In the genomic region with DNA sequence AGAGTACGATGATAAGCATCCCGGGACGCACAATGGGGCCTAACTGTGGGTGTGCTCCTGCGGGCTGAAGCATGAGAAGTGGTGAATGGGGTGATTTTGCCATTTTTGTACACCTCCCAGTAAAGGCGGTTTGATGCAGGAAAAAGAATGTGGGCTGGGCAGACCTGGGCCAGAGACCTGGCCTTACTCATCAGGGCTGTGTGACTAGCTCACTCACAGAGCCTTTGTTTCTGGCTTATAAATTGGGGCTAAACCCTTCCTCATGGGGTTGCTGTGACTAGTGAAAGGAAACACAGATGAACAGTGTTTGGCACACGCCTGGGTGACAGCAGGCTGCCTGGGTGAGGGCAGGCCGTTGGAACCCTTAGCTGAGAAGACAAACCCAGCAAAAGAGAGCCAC, we compare ENCODE assay signal across 23 cellular contexts.
"Had no signal": no experiment of that assay in that cellular context is flagged by ENCODE, and none has a peak within 500 bp of the region (broad histone marks: within the 10 kb centered on the region; RNA-seq: fewer than 3 reads in every experiment).

No MANE protein-coding gene starts in this region.

- H3K9me3 ChIP-seq: heart right ventricle, left lung, ovary, psoas muscle, sigmoid colon, testis, tibial artery had no signal

- H3K9ac ChIP-seq: neural progenitor cell had no signal

- H3K36me3 ChIP-seq: neural progenitor cell, ovary had no signal

- H3K4me1 ChIP-seq: left lung, neural progenitor cell, psoas muscle, sigmoid colon, testis, tibial artery had no signal

- H3K27ac ChIP-seq: heart right ventricle, left lung, neural progenitor cell, ovary, psoas muscle, sigmoid colon, testis, tibial artery had no signal

- ATAC-seq: effector memory CD8-positive, alpha-beta T cell; heart right ventricle; left cardiac atrium; left lung; naive thymus-derived CD8-positive, alpha-beta T cell; right cardiac atrium; stimulated activated memory B cell treated with anti-CD40 and anti-IgM and Interleukin-4, amounts not matched to agents 10 μg/mL and 1 μg/mL and 100 μg/mL, for 72 hours; stimulated activated naive CD8-positive, alpha-beta T cell treated with anti-CD3 and anti-CD28 coated beads, Interleukin-15, Interleukin-2, amounts not matched to agents 100 U/mL and 50 U/mL, for 24 hours had no signal

- DNase-seq: cortex of kidney; effector memory CD8-positive, alpha-beta T cell; glutamatergic neuron; heart right ventricle; hippocampal formation; left cardiac atrium; mesendoderm; midbrain; naive thymus-derived CD8-positive, alpha-beta T cell; nucleus accumbens; ovary; psoas muscle; right cardiac atrium; sigmoid colon; stimulated activated CD4-positive, alpha-beta T cell treated with anti-CD3 and anti-CD28 coated beads, Interleukin-2, amount 100 ng/mL, for 24 hours; stimulated activated CD4-positive, alpha-beta T cell treated with anti-CD3 and anti-CD28 coated beads, Interleukin-4, amount 100 ng/mL, for 24 hours; stimulated activated naive CD8-positive, alpha-beta T cell treated with anti-CD3 and anti-CD28 coated beads, Interleukin-15, Interleukin-2, amounts not matched to agents 100 U/mL and 50 U/mL, for 24 hours; substantia nigra; testis; tibial artery had no signal

- H3K4me3 ChIP-seq: heart right ventricle, left lung, neural progenitor cell, ovary, psoas muscle, sigmoid colon, testis, tibial artery had no signal

- H3K27me3 ChIP-seq: heart right ventricle, left lung, neural progenitor cell, ovary, sigmoid colon, testis, tibial artery had no signal
